ENCODE assay signal across 9 cellular contexts in genomic region chr1:76313304-76313703, GRCh38.
"Had no signal": no experiment of that assay in that cellular context is flagged by ENCODE, and none has a peak within 500 bp of the region (broad histone marks: within the 10 kb centered on the region; RNA-seq: fewer than 3 reads in every experiment).

No MANE protein-coding gene starts in this region.

- H3K4me3 ChIP-seq: HAP-1 had no signal

- H3K4me2 ChIP-seq: KMS-11 had no signal

- H3K36me3 ChIP-seq: HAP-1 had no signal

- H3K27me3 Mint-ChIP-seq: IgD-negative memory B cell had no signal

- DNase-seq: GOT3, H7, KBM-7 had no signal

- H3K27ac ChIP-seq: HL-60, KMS-11 had no signal

- H3K27ac Mint-ChIP-seq: IgD-negative memory B cell had no signal

- H3K9ac ChIP-seq: KMS-11 had no signal

- H3K36me3 Mint-ChIP-seq: IgD-negative memory B cell had no signal

- H3K9me3 ChIP-seq: HAP-1 had no signal

- H3K4me1 ChIP-seq: HAP-1 had no signal

- H3K4me3 Mint-ChIP-seq: IgD-negative memory B cell had no signal

- ATAC-seq: HCT116, HepG2 had no signal
